1 cellular context compared by ENCODE assay signal in genomic region chr13:46797468-46798237, GRCh38.
TF ChIP-seq lines count a peak whose summit lies in the region.

No MANE protein-coding gene starts in this region.

TF ChIP-seq in WTC11, 78 proteins besides CTCF, POLR2A, EP300 and RAD21 (continued from another document):
- no peak for TF ChIP-seq MYBL2 (CRISPR knock-in tag; IDR thresholded peaks at IDR 0.05)
- TF ChIP-seq PRDM15 (CRISPR knock-in tag; IDR thresholded peaks at IDR 0.05) = no peak
- TF ChIP-seq ZNF281 (CRISPR knock-in tag; IDR thresholded peaks at IDR 0.05) = no peak
